16 cellular contexts compared by ENCODE assay signal in genomic region chr3:78994174-78995027, GRCh38.
DNase-seq lines count a peak whose midpoint lies in the region; ATAC-seq and TF ChIP-seq lines count a peak whose summit lies in the region.
"Had no signal": no experiment of that assay in that cellular context is flagged by ENCODE, and none has a peak within 500 bp of the region (broad histone marks: within the 10 kb centered on the region; RNA-seq: fewer than 3 reads in every experiment).

No MANE protein-coding gene starts in this region.

- no peak overlapping the region for H3K27ac Mint-ChIP-seq in type B pancreatic cell
- H3K27ac Mint-ChIP-seq in activated CD8-positive, alpha-beta T cell treated with anti-CD3 and anti-CD28 coated beads for 36 hours: no peak overlapping the region
- H3K27ac Mint-ChIP-seq: activated naive CD4-positive, alpha-beta T cell treated with anti-CD3 and anti-CD28 coated beads for 36 hours; CD4-positive, alpha-beta memory T cell had no signal

- no peaks in the 10 kb centered on the region for H3K36me3 ChIP-seq in thyroid gland
- H3K36me3 ChIP-seq: cardiac muscle cell, right lobe of liver had no signal

- no peaks in the 10 kb centered on the region for H3K9me3 ChIP-seq in thyroid gland
- H3K9me3 ChIP-seq: right lobe of liver had no signal

- POLR2A ChIA-PET in activated CD8-positive, alpha-beta T cell treated with anti-CD3 and anti-CD28 coated beads for 36 hours (lab: Charles Lee): no interaction called here

- no peaks in the 10 kb centered on the region for H3K4me1 ChIP-seq in thyroid gland
- H3K4me1 ChIP-seq: right lobe of liver had no signal

- H3K27ac ChIP-seq in thyroid gland: no peak overlapping the region
- H3K27ac ChIP-seq: cardiac muscle cell, right lobe of liver had no signal

- H3K9me3 Mint-ChIP-seq in type B pancreatic cell: peaks cover 4% of the 10 kb centered on the region
- H3K9me3 Mint-ChIP-seq in activated CD8-positive, alpha-beta T cell treated with anti-CD3 and anti-CD28 coated beads for 36 hours: peaks cover 11% of the 10 kb centered on the region

- H3K36me3 Mint-ChIP-seq in type B pancreatic cell: peaks cover 28% of the 10 kb centered on the region
- H3K36me3 Mint-ChIP-seq in activated CD8-positive, alpha-beta T cell treated with anti-CD3 and anti-CD28 coated beads for 36 hours (ENCODE audit: low read depth): no peaks in the 10 kb centered on the region
- H3K36me3 Mint-ChIP-seq: CD4-positive, alpha-beta memory T cell had no signal

- peak; percentile 78 for ATAC-seq in left colon
- no peak for ATAC-seq in activated CD8-positive, alpha-beta T cell treated with anti-CD3 and anti-CD28 coated beads for 36 hours
- no peak for ATAC-seq in HG03175 (IDR thresholded peaks at IDR 0.05; ENCODE audit: unreplicated experiment)

- peaks cover 28% of the 10 kb centered on the region for H3K4me1 Mint-ChIP-seq in type B pancreatic cell (ENCODE audit: unreplicated experiment)
- H3K4me1 Mint-ChIP-seq in activated CD8-positive, alpha-beta T cell treated with anti-CD3 and anti-CD28 coated beads for 36 hours (ENCODE audit: low read depth): no peaks in the 10 kb centered on the region
- H3K4me1 Mint-ChIP-seq: CD4-positive, alpha-beta memory T cell had no signal

- WGBS in thyroid gland, 2 donors: 77 to 82% methylated on average over 9 of the region's 9 CpGs

- H3K27me3 ChIP-seq in thyroid gland: no peaks in the 10 kb centered on the region
- H3K27me3 ChIP-seq: cardiac muscle cell, right lobe of liver had no signal

- H3K4me3 ChIP-seq in choroid plexus epithelial cell (ENCODE audit: low read depth, low read length) (no peak overlapping the region), thyroid gland (replicated peaks in 1 of 3) (no peak overlapping the region)
- H3K4me3 ChIP-seq: cardiac muscle cell, right lobe of liver had no signal

- TF ChIP-seq POLR2A in thyroid gland (IDR thresholded peaks at IDR 0.05): no peak

- DNase-seq in NCI-H146 (lab: John Stamatoyannopoulos, UW) (peak; percentile 39), NCI-H146 treated with DMSO at 0.1 percent for 48 hours (lab: John Stamatoyannopoulos, UW; ENCODE audit: unreplicated experiment) (no peak), choroid plexus epithelial cell (ENCODE audit: low read depth) (peak; percentile 46), left colon (no peak), type B pancreatic cell (ENCODE audit: extremely low spot score, unreplicated experiment) (no peak), thyroid gland (no peak)
- no peak for DNase-seq in activated CD8-positive, alpha-beta T cell treated with anti-CD3 and anti-CD28 coated beads for 36 hours
- DNase-seq: activated CD4-positive, CD25-positive, alpha-beta regulatory T cell; activated naive CD4-positive, alpha-beta T cell treated with anti-CD3 and anti-CD28 coated beads for 36 hours; CD4-positive, alpha-beta memory T cell; GDM1; NCI-H446 treated with DMSO at 0.1 percent for 48 hours; right lobe of liver; stimulated activated CD4-positive, alpha-beta T cell treated with anti-CD3 and anti-CD28 coated beads, Interleukin-4, amount 100 ng/mL, for 4 hours had no signal

- H3K4me3 Mint-ChIP-seq in type B pancreatic cell: peak overlapping the region; percentile 64
- H3K4me3 Mint-ChIP-seq in activated CD8-positive, alpha-beta T cell treated with anti-CD3 and anti-CD28 coated beads for 36 hours: no peak overlapping the region
- H3K4me3 Mint-ChIP-seq: activated naive CD4-positive, alpha-beta T cell treated with anti-CD3 and anti-CD28 coated beads for 36 hours; CD4-positive, alpha-beta memory T cell had no signal

- H3K27me3 Mint-ChIP-seq in type B pancreatic cell: no peaks in the 10 kb centered on the region
- H3K27me3 Mint-ChIP-seq in activated CD8-positive, alpha-beta T cell treated with anti-CD3 and anti-CD28 coated beads for 36 hours: no peaks in the 10 kb centered on the region
- H3K27me3 Mint-ChIP-seq: CD4-positive, alpha-beta memory T cell had no signal

- CTCF ChIA-PET in activated CD8-positive, alpha-beta T cell treated with anti-CD3 and anti-CD28 coated beads for 36 hours (lab: Charles Lee): no interaction called here

- no peak for TF ChIP-seq CTCF in choroid plexus epithelial cell (conservative IDR thresholded peaks at IDR 0.05; ENCODE audit: low read depth, low read length)
- TF ChIP-seq CTCF in type B pancreatic cell (conservative IDR thresholded peaks at IDR 0.05): no peak
- no peak for TF ChIP-seq CTCF in activated CD8-positive, alpha-beta T cell treated with anti-CD3 and anti-CD28 coated beads for 36 hours (IDR thresholded peaks at IDR 0.05)
- no peak for TF ChIP-seq CTCF in thyroid gland (IDR thresholded peaks at IDR 0.05)

- intact Hi-C loops in left colon (cut with DNase I, micrococcal nuclease): no loop called here
- intact Hi-C loops in activated CD8-positive, alpha-beta T cell treated with anti-CD3 and anti-CD28 coated beads for 36 hours (cut with micrococcal nuclease): no loop called here
- intact Hi-C loops in thyroid gland (cut with DNase I): no loop called here

Comparison
In these comparisons a context has a peak if more than half of its experiments do, and no peak if none do; other contexts are left out.
1. DNase-seq: peak in NCI-H146 (single experiment) and choroid plexus epithelial cell (single experiment); none in NCI-H146 treated with DMSO at 0.1 percent for 48 hours (single experiment), left colon (0 of 2), type B pancreatic cell (single experiment), activated CD8-positive, alpha-beta T cell treated with anti-CD3 and anti-CD28 coated beads for 36 hours (single experiment) and thyroid gland (0 of 2).